In the genomic region with DNA sequence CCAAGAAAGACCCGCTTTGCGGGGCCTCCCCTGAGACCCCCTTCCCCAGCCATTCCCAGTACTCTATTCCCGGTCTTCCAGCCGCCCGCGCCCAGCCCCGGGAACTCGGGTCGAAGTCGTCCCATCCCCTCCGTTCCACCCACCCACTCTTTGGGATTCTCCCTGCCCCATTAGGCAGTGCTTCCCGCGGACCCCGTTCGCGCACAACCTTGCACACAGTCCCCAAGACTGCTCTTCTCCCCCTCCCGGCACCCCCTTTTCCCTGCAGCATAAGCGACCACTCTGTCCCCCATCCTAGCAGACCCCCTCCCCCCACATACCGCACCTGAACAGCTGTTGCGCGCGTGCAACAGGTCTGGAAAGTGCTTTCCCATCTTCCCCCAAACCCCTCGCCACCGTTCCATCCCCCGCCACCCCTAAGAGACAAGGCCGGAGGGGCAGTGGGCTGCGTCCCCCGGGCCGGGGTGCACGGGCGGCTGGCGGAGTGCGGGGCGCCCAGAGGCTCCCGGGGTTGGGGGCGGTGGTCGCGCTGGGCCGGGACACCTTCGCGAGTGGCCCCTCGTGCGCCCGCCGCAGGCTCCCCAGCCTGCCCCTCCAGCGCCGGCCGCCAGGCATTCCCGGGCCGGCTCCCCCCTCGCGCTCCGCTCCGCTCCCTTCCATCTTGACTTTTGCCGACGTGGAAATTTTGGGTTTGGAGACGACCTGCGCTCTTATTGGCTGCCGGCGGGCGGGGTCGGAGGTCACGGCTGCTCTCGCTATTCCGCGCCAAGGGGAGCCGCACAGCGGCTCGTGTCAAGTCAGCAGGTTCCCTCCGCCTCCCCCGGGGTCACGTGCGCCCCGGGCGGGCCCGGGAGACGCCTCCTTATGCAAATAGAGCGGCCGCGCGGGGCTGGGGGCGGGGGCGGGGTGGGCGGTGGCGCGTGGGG, we compare ENCODE assay signal across 8 cellular contexts.
DNase-seq lines count a peak whose midpoint lies in the region; ATAC-seq, FAIRE-seq and TF ChIP-seq lines count a peak whose summit lies in the region.

No MANE protein-coding gene starts in this region.

- peak overlapping the region; percentile 90 for H3K4me2 ChIP-seq in DOHH2 (ENCODE audit: low read length)

- no peaks in the 10 kb centered on the region; the same call in 1 of the 2 replicates for H3K79me2 ChIP-seq in DOHH2 (ENCODE audit: control insufficient read depth, low read length)

- no peak for TF ChIP-seq CTCF in DOHH2 (IDR thresholded peaks at IDR 0.05; ENCODE audit: low read depth, low read length, poor library complexity, severe bottlenecking)
- no peak for TF ChIP-seq CTCF in RWPE2 (IDR thresholded peaks at IDR 0.05; ENCODE audit: poor library complexity, severe bottlenecking)
- no peak for TF ChIP-seq CTCF in neutrophil (IDR thresholded peaks at IDR 0.05)

- H3K4me1 ChIP-seq in DOHH2 (ENCODE audit: control insufficient read depth, low read length) (peaks cover 53% of the 10 kb centered on the region), RWPE2 (ENCODE audit: insufficient read depth, poor library complexity, severe bottlenecking) (peaks cover 6% of the 10 kb centered on the region), neutrophil (ENCODE audit: control insufficient read depth in 1 of 2, insufficient read depth in 1 of 2, low read depth in 1 of 2, low read length in 1 of 2) (peaks cover 18 to 22% of the 10 kb centered on the region in 2 experiments)

- H3K9me3 ChIP-seq in DOHH2 (ENCODE audit: control insufficient read depth, insufficient read depth, low read length) (peaks cover 7% of the 10 kb centered on the region; the same call in 1 of the 2 replicates), KOPT-K1 (ENCODE audit: insufficient read depth, low read length, poor library complexity, severe bottlenecking) (no peaks in the 10 kb centered on the region), RWPE2 (ENCODE audit: severe bottlenecking) (no peaks in the 10 kb centered on the region), neutrophil (no peaks in the 10 kb centered on the region)

- H3K36me3 ChIP-seq in DOHH2 (ENCODE audit: control insufficient read depth, low read length) (no peaks in the 10 kb centered on the region), KOPT-K1 (ENCODE audit: insufficient read depth, low read length) (no peaks in the 10 kb centered on the region), RWPE2 (ENCODE audit: low read depth) (no peaks in the 10 kb centered on the region; the same call in 1 of the 2 replicates), neutrophil (no peaks in the 10 kb centered on the region)

- H3K27me3 ChIP-seq in DOHH2 (ENCODE audit: control insufficient read depth, low read length) (0 out of 2 replicates have a peak, but pooled peaks cover 5% of the 10 kb centered on the region), RWPE2 (ENCODE audit: insufficient read depth, poor library complexity, severe bottlenecking) (no peaks in the 10 kb centered on the region), neutrophil (peaks cover 45% of the 10 kb centered on the region)

- H3F3A ChIP-seq in DOHH2 (ENCODE audit: control insufficient read depth, insufficient read depth), result no peaks in the 10 kb centered on the region

- no peaks in the 10 kb centered on the region for H3K9me2 ChIP-seq in DOHH2 (replicated peaks; ENCODE audit: control insufficient read depth, low read length)

- FAIRE-seq in frontal cortex (lab: Jason Lieb, UNC), result no peak

- peak overlapping the region; percentile 84 for H3K4me3 ChIP-seq in DOHH2 (ENCODE audit: low read length)
- peak overlapping the region; percentile 77 for H3K4me3 ChIP-seq in RWPE2 (ENCODE audit: severe bottlenecking)
- peak overlapping the region; percentile 52 to 64 for H3K4me3 ChIP-seq in neutrophil (ENCODE audit: low read depth in 1 of 2, low read length in 1 of 2)

- H4K20me1 ChIP-seq in DOHH2 (ENCODE audit: control insufficient read depth, insufficient read depth, low read depth, low read length), result no peaks in the 10 kb centered on the region

- ATAC-seq in GM21786 (IDR thresholded peaks at IDR 0.05; ENCODE audit: unreplicated experiment) (peak; percentile 82), RWPE2 (ENCODE audit: low read depth) (peak; percentile 92)

- H3K27ac ChIP-seq in DOHH2 (ENCODE audit: low read depth, low read length) (no peak overlapping the region), KOPT-K1 (ENCODE audit: low read depth, low read length, poor library complexity, severe bottlenecking) (peak overlapping the region; percentile 32), RWPE2 (ENCODE audit: poor library complexity, severe bottlenecking) (peak overlapping the region; percentile 37), neutrophil (no peak overlapping the region), substantia nigra (ENCODE audit: low read depth, low read length, poor library complexity, severe bottlenecking) (no peak overlapping the region)

- DNase-seq in RWPE2 (ENCODE audit: low spot score) (peak; percentile 96), activated gamma-delta T cell (lab: John Stamatoyannopoulos, UW) (peak; percentile 86), frontal cortex (ENCODE audit: low spot score in 2 of 2) (peak; percentile 77 to 83), substantia nigra (lab: John Stamatoyannopoulos, UW) (peak in 42 of 49 donors; percentile 1 to 78 (median 34))

Comparison
In these comparisons a context has a peak if more than half of its experiments do, and no peak if none do; other contexts are left out.
1. H3K27ac ChIP-seq: peak in KOPT-K1 (single experiment) and RWPE2 (single experiment); none in DOHH2 (single experiment), neutrophil (single experiment) and substantia nigra (single experiment).
2. DNase-seq: peak in every context shown above with its lines; median percentile 96 in RWPE2; 86 in activated gamma-delta T cell; 80 in frontal cortex; 34 in substantia nigra.
3. Peak in every context shown above with its lines, with median percentiles within 50 percentile points of each other: H3K4me3 ChIP-seq.